ENCODE assay signal across 8 cellular contexts in the genomic region with DNA sequence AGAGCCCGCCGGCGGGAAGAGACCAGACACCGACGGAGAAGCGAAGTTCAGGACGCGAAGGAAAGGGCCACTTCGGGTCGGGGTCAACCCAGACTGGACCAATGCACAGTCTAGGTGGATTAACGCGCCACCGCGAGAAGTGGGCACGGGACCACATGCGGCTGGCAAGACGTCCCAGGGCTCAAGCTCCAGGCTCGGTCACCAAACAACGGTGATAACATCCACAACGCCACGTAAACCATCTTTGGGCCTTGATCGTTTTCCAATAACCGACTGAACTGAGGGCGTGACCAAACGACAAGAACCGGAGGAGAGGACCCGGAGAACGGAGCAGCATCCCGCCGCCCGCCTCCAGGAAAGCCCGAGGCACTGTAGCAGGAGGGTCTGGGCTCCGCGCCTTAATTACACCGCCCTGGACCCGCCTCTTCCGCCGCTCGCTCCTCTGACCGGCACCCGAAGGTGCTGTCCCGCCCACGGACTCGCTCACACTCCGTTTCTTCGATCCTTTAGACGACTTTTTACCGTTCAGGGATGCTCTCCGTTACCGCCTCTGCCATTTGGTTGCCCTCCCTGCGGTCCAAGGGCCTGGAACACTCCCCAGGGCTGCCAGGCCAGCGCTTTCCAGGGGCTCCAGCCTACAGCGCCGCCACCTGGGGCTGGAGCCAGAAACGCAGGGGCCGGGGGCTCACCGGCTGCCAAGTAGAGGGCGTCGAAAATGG. TPM values are rescaled to one million over a fixed set of nuclear protein-coding genes. Genes with fewer than 3 reads are reported as not detected.
DNase-seq lines count a peak whose midpoint lies in the region; ATAC-seq and TF ChIP-seq lines count a peak whose summit lies in the region.

No MANE protein-coding gene starts in this region.

- TF ChIP-seq CTCF in GM12873 (IDR thresholded peaks at IDR 0.05; ENCODE audit: insufficient read depth, low read depth, low read length, missing control alignments): peak; percentile 63
- TF ChIP-seq CTCF in body of pancreas (IDR thresholded peaks at IDR 0.05): peak in 6 of 7 experiments; percentile 16 to 50 (median 40)
- TF ChIP-seq CTCF in spleen (IDR thresholded peaks at IDR 0.05 in 8 of 11, conservative IDR thresholded peaks at IDR 0.05 in 3 of 11): peak in 5 of 11 experiments; percentile 8 to 43 (median 35)

- intact Hi-C loops in body of pancreas (cut with DNase I): no loop called here
- intact Hi-C loops in spleen (cut with DNase I; ENCODE audit: low total_unique reads): no loop called here

- H3K27ac ChIP-seq in body of pancreas: peak overlapping the region; percentile 25 to 77 (median 66)
- H3K27ac ChIP-seq in iPS-20b (ENCODE audit: low read length): no peak overlapping the region
- peak overlapping the region in 5 of 8 donors; percentile 34 to 75 (median 67) for H3K27ac ChIP-seq in spleen

- TF ChIP-seq POLR2A in body of pancreas (IDR thresholded peaks at IDR 0.05): peak; percentile 44 to 77 (median 69)
- TF ChIP-seq POLR2A in spleen (IDR thresholded peaks at IDR 0.05): no peak

- H3K4me3 ChIP-seq in HAP-1: peak overlapping the region; percentile 47
- H3K4me3 ChIP-seq in body of pancreas: peak overlapping the region; percentile 37 to 77
- H3K4me3 ChIP-seq in iPS-20b (ENCODE audit: low read length): peak overlapping the region; percentile 84
- peak overlapping the region; percentile 48 to 73 (median 64) for H3K4me3 ChIP-seq in spleen

- 0% methylated on average over 33 to 59 of the region's 59 CpGs for whole genome bisulfite sequencing in body of pancreas, 2 donors
- WGBS in spleen, 5 donors: 0 to 1% (median 1%) methylated on average over 31 to 59 of the region's 59 CpGs

- DNase-seq in HAP-1 (ENCODE audit: low spot score in 2 of 2) (peak; percentile 78 to 82), M059J (ENCODE audit: low read depth) (peak; percentile 74), T1000 (lab: John Stamatoyannopoulos, UW) (peak; percentile 58), body of pancreas (peak; percentile 58 to 75 (median 66)), spleen (peak; percentile 91), SW480 (ENCODE audit: low spot score) (no peak)

- H3K9me3 ChIP-seq in HAP-1 (no peaks in the 10 kb centered on the region), body of pancreas (no peaks in the 10 kb centered on the region), iPS-20b (ENCODE audit: insufficient read depth, low read depth, low read length) (no peaks in the 10 kb centered on the region), spleen (no peaks in the 10 kb centered on the region)

- H3K36me3 ChIP-seq in HAP-1 (replicated peaks) (no peaks in the 10 kb centered on the region; the same call in 1 of the 2 replicates), body of pancreas (replicated peaks in 1 of 2; ENCODE audit: insufficient read depth in 1 of 2, low read depth in 2 of 2) (no peaks in the 10 kb centered on the region), iPS-20b (ENCODE audit: insufficient read depth, low read depth, low read length) (no peaks in the 10 kb centered on the region), spleen (no peaks in the 10 kb centered on the region)

- no peaks in the 10 kb centered on the region; the same call in 1 of the 2 replicates for H3K4me1 ChIP-seq in HAP-1
- peaks cover 17% of the 10 kb centered on the region for H3K4me1 ChIP-seq in body of pancreas
- no peaks in the 10 kb centered on the region; the same call in 1 of the 2 replicates for H3K4me1 ChIP-seq in iPS-20b (ENCODE audit: insufficient read depth, low read length)
- peaks cover 0 to 29% (median 18%) of the 10 kb centered on the region in 6 donors for H3K4me1 ChIP-seq in spleen

- H3K27me3 ChIP-seq in HAP-1 (ENCODE audit: low read depth) (no peaks in the 10 kb centered on the region), body of pancreas (no peaks in the 10 kb centered on the region), iPS-20b (ENCODE audit: insufficient read depth, low read length) (no peaks in the 10 kb centered on the region), spleen (replicated peaks in 1 of 7) (peaks cover 0 to 32% (median 8%) of the 10 kb centered on the region in 7 donors)

- ATAC-seq in body of pancreas: peak; percentile 92

- peak overlapping the region; percentile 88; the same call in 1 of the 2 replicates for H3K9ac ChIP-seq in iPS-20b (ENCODE audit: low read depth, low read length)

- in situ Hi-C loops in HAP-1 (cut with MboI; ENCODE audit: low sequenced_read_pairs): no loop called here

RNA-seq across cellular contexts. Expression of a gene that starts 44.1 kb away (rescaled TPM):
- total RNA-seq in M059J (2014; rRNA removed; shearing (Covaris generic)): not detected in 2 replicates
- not detected for total RNA-seq in body of pancreas
- not detected for total RNA-seq in spleen
- polyA plus RNA-seq in spleen: not detected

RNA-seq across cellular contexts. Expression of a gene that starts 46.9 kb away (rescaled TPM):
- total RNA-seq in M059J (2014; rRNA removed; shearing (Covaris generic)): 11.4 and 11.7 TPM in 2 replicates
- total RNA-seq in body of pancreas (1 to 10 TPM; 1.0 to 3.0 TPM), spleen (1 to 10 TPM in 2 of 7 donors, under 1 TPM in 5; 0.54 to 2.2 (median 0.86) TPM)
- 1 to 10 TPM in 2 of 3 donors, under 1 TPM in 1; 0.59 to 1.7 (median 1.0) TPM for polyA plus RNA-seq in spleen

RNA-seq across cellular contexts. Expression of a gene that starts 52.5 kb away (rescaled TPM):
- 0.22 TPM in 1 of 2 replicates, not detected in the other for total RNA-seq in M059J (2014; rRNA removed; shearing (Covaris generic))
- not detected for total RNA-seq in body of pancreas
- not detected for total RNA-seq in spleen
- polyA plus RNA-seq in spleen: not detected

RNA-seq across cellular contexts. Expression of a gene that starts 59.8 kb away (rescaled TPM):
- total RNA-seq in M059J (2014; rRNA removed; shearing (Covaris generic)): not detected in 2 replicates
- total RNA-seq in body of pancreas (not detected), spleen (under 1 TPM in 1 of 7 donors, not detected in 6; 0.70 TPM)
- polyA plus RNA-seq in spleen: under 1 TPM; 0.17 to 0.26 (median 0.19) TPM

Comparison
In these comparisons a context has a peak if more than half of its experiments do, and no peak if none do; other contexts are left out.
1. POLR2A ChIP-seq: peak in body of pancreas (3 of 3); none in spleen (0 of 3).
2. Peak in every context shown above with its lines, with median percentiles within 50 percentile points of each other: H3K4me3 ChIP-seq.